12 cellular contexts compared by ENCODE assay signal in the genomic region with DNA sequence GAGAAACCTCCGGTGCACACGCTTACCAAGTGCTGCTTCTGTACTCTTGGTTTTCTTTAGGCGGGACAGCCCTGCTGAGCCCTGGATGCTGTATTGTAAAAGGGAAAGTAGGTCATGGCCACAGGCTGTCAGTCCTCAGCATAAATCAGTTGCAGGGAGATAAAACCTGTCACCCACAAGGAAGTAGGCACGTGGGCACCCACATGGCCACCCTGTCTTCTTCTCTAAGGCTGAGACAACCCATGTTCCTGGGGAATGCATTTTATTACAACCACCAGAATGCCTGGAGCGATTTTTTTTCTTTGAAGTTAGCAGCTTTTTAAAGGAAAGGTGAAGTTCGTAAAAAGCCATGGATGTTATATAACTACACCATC. TPM values are rescaled to one million over a fixed set of nuclear protein-coding genes. Genes with fewer than 3 reads are reported as not detected.
DNase-seq lines count a peak whose midpoint lies in the region; ATAC-seq and TF ChIP-seq lines count a peak whose summit lies in the region.
"Had no signal": no experiment of that assay in that cellular context is flagged by ENCODE, and none has a peak within 500 bp of the region (broad histone marks: within the 10 kb centered on the region; RNA-seq: fewer than 3 reads in every experiment).

No MANE protein-coding gene starts in this region.

- no peak overlapping the region for H2AFZ ChIP-seq in smooth muscle cell (ENCODE audit: low read depth)

- H3K4me3 ChIP-seq in right atrium auricular region = no peak overlapping the region
- H3K4me3 ChIP-seq in smooth muscle cell = no peak overlapping the region

- no peak for TF ChIP-seq CTCF in right atrium auricular region (IDR thresholded peaks at IDR 0.05)
- TF ChIP-seq CTCF in smooth muscle cell (IDR thresholded peaks at IDR 0.05; ENCODE audit: borderline replicate concordance, insufficient read depth, poor library complexity, severe bottlenecking) = no peak

- DNase-seq in NCI-H82 (lab: John Stamatoyannopoulos, UW) (peak; percentile 59), NCI-H82 treated with DMSO at 0.1 percent for 48 hours (lab: John Stamatoyannopoulos, UW; ENCODE audit: unreplicated experiment) (no peak), right atrium auricular region (ENCODE audit: low spot score) (peak; percentile 64), smooth muscle cell (lab: John Stamatoyannopoulos, UW; ENCODE audit: unreplicated experiment) (no peak), COLO829 (ENCODE audit: low spot score) (no peak)
- DNase-seq in activated T-helper 9 cell treated with anti-CD3 and anti-CD28 coated beads, Interleukin-2, amount 50 U/mL, for 16 hours (ENCODE audit: low read depth) = peak; percentile 6
- DNase-seq: EL, glutamatergic neuron, NCI-H446 had no signal

- H3K27me3 ChIP-seq in right atrium auricular region (no peaks in the 10 kb centered on the region), smooth muscle cell (ENCODE audit: low read depth) (no peaks in the 10 kb centered on the region)

- H3K27ac ChIP-seq in right atrium auricular region (no peak overlapping the region), smooth muscle cell (ENCODE audit: low read depth) (no peak overlapping the region)

- H3K9me3 ChIP-seq in right atrium auricular region (no peaks in the 10 kb centered on the region), smooth muscle cell (replicated peaks; ENCODE audit: low read depth) (no peaks in the 10 kb centered on the region)

- no peak overlapping the region for H3K9ac ChIP-seq in smooth muscle cell (ENCODE audit: low read depth)

- H3K36me3 ChIP-seq in right atrium auricular region (no peaks in the 10 kb centered on the region), smooth muscle cell (ENCODE audit: low read depth) (no peaks in the 10 kb centered on the region)

- H3K79me2 ChIP-seq in smooth muscle cell (ENCODE audit: low read depth) = no peaks in the 10 kb centered on the region

- H3K4me1 ChIP-seq in right atrium auricular region (peaks cover 0 to 23% of the 10 kb centered on the region in 2 donors), smooth muscle cell (ENCODE audit: low read depth) (no peaks in the 10 kb centered on the region)

- H3F3A ChIP-seq in smooth muscle cell (ENCODE audit: low read depth) = no peaks in the 10 kb centered on the region

- ATAC-seq in GM21515 (IDR thresholded peaks at IDR 0.05; ENCODE audit: unreplicated experiment) (no peak), GM18907 (IDR thresholded peaks at IDR 0.05; ENCODE audit: unreplicated experiment) (no peak)

- WGBS in smooth muscle cell (ENCODE audit: low lambda C conversion rate) = 59% methylated on average over 6 of the region's 6 CpGs

- H3K4me2 ChIP-seq in smooth muscle cell = peak overlapping the region; percentile 39

- no peaks in the 10 kb centered on the region for H4K20me1 ChIP-seq in smooth muscle cell (ENCODE audit: low read depth)

RNA-seq across cellular contexts. Expression of a gene that starts 59.3 kb away (rescaled TPM):
- under 1 TPM in 1 of 2 donors, not detected in 1; 0.75 TPM for total RNA-seq in right atrium auricular region
- 0.18 and 4.2 TPM in 2 replicates for total RNA-seq in smooth muscle cell
- polyA plus RNA-seq in smooth muscle cell = 0.23 and 0.31 TPM in 2 replicates
- total RNA-seq: lung microvascular endothelial cell had no signal

Comparison
In these comparisons a context has a peak if more than half of its experiments do, and no peak if none do; other contexts are left out.
1. DNase-seq: peak in NCI-H82 (single experiment), activated T-helper 9 cell treated with anti-CD3 and anti-CD28 coated beads, Interleukin-2, amount 50 U/mL, for 16 hours (single experiment) and right atrium auricular region (single experiment); none in NCI-H82 treated with DMSO at 0.1 percent for 48 hours (single experiment), smooth muscle cell (single experiment) and COLO829 (single experiment).